In genomic region chr19:55576746-55577145, GRCh38 we compare ENCODE assay signal across 17 cellular contexts. TPM values are rescaled to one million over a fixed set of nuclear protein-coding genes. Genes with fewer than 3 reads are reported as not detected.
A peak's percentile ranks its signal among the peaks of the same experiment; 100 is the strongest.
DNase-seq lines count a peak whose midpoint lies in the region; ATAC-seq and TF ChIP-seq lines count a peak whose summit lies in the region.
"Had no signal": no experiment of that assay in that cellular context is flagged by ENCODE, and none has a peak within 500 bp of the region (broad histone marks: within the 10 kb centered on the region; RNA-seq: fewer than 3 reads in every experiment).

No MANE protein-coding gene starts in this region.

- H3K4me3 ChIP-seq in CD8-positive, alpha-beta T cell (ENCODE audit: low read depth, low read length): no peak overlapping the region
- H3K4me3 ChIP-seq in neural progenitor cell: no peak overlapping the region
- H3K4me3 ChIP-seq: A549, PC-9 had no signal

- peaks cover 9% of the 10 kb centered on the region for H3K36me3 Mint-ChIP-seq in activated naive CD4-positive, alpha-beta T cell treated with anti-CD3 and anti-CD28 coated beads, Interleukin-2, amount 10 ng/mL, durations not matched to agents 7 days and 5 days
- peaks cover 16% of the 10 kb centered on the region for H3K36me3 Mint-ChIP-seq in CD8-positive, alpha-beta T cell
- H3K36me3 Mint-ChIP-seq in brain (peaks cover 25% of the 10 kb centered on the region), neural progenitor cell (peaks cover 12% of the 10 kb centered on the region), chondrocyte (ENCODE audit: low read depth) (peaks cover 15% of the 10 kb centered on the region)

- H3K9ac ChIP-seq in neural progenitor cell: no peak overlapping the region

- no peak for DNase-seq in activated naive CD4-positive, alpha-beta T cell treated with anti-CD3 and anti-CD28 coated beads, Interleukin-2, amount 10 ng/mL, durations not matched to agents 7 days and 5 days
- DNase-seq in activated naive CD4-positive, alpha-beta T cell (lab: John Stamatoyannopoulos, UW): no peak
- no peak for DNase-seq in CD8-positive, alpha-beta T cell
- no peak for DNase-seq in neural progenitor cell (ENCODE audit: low spot score)
- DNase-seq in chondrocyte (ENCODE audit: low spot score): no peak
- DNase-seq in NCI-H187 treated with DMSO at 0.1 percent for 48 hours (lab: John Stamatoyannopoulos, UW): no peak
- no peak for DNase-seq in NCI-H1092 treated with DMSO at 0.1 percent for 48 hours (lab: John Stamatoyannopoulos, UW)
- DNase-seq: KBM-7, NCI-H1048, NCI-H446, NCI-H748 treated with DMSO at 0.1 percent for 48 hours, PC-9 had no signal

- no peaks in the 10 kb centered on the region for H3K36me3 ChIP-seq in CD8-positive, alpha-beta T cell (ENCODE audit: insufficient read depth, low read length)
- H3K36me3 ChIP-seq in neural progenitor cell: no peaks in the 10 kb centered on the region

- peaks cover 22% of the 10 kb centered on the region for H3K79me2 ChIP-seq in neural progenitor cell (ENCODE audit: low read depth)

- POLR2A ChIA-PET in CD8-positive, alpha-beta T cell (lab: Charles Lee): no interaction called here

- H3K27me3 ChIP-seq in CD8-positive, alpha-beta T cell (ENCODE audit: insufficient read depth, low read length): no peaks in the 10 kb centered on the region
- no peaks in the 10 kb centered on the region for H3K27me3 ChIP-seq in neural progenitor cell

- H2AFZ ChIP-seq in neural progenitor cell (replicated peaks): no peak overlapping the region
- H2AFZ ChIP-seq: PC-9 had no signal

- H4K20me1 ChIP-seq in neural progenitor cell (ENCODE audit: low read depth): peaks cover 9% of the 10 kb centered on the region

- CTCF ChIA-PET in activated naive CD4-positive, alpha-beta T cell treated with anti-CD3 and anti-CD28 coated beads, Interleukin-2, amount 10 ng/mL, durations not matched to agents 7 days and 5 days (lab: Charles Lee): no interaction called here
- CTCF ChIA-PET in CD8-positive, alpha-beta T cell (lab: Charles Lee): interaction anchor here (0.7 to 1.1 kb wide), 3 partner anchors 30 to 226 kb away, joined by 3 read pairs; no protein-coding TSS in a partner anchor

- no peak for TF ChIP-seq CTCF in CD8-positive, alpha-beta T cell (IDR thresholded peaks at IDR 0.05)
- no peak for TF ChIP-seq CTCF in brain (conservative IDR thresholded peaks at IDR 0.05)
- no peak for TF ChIP-seq CTCF in neural progenitor cell (IDR thresholded peaks at IDR 0.05)
- TF ChIP-seq CTCF in chondrocyte (IDR thresholded peaks at IDR 0.05): no peak

- ATAC-seq in CD8-positive, alpha-beta T cell: no peak
- ATAC-seq: A549 had no signal

- no peak overlapping the region for H3K4me2 ChIP-seq in neural progenitor cell
- H3K4me2 ChIP-seq: A549, PC-9 had no signal

- no peak overlapping the region for H3K27ac ChIP-seq in CD8-positive, alpha-beta T cell (ENCODE audit: low read depth, low read length)
- H3K27ac ChIP-seq in neural progenitor cell: no peak overlapping the region
- H3K27ac ChIP-seq: A549, HL-60, PC-9 had no signal

- H3K4me1 ChIP-seq in CD8-positive, alpha-beta T cell (ENCODE audit: insufficient read depth, low read length): peaks cover 14% of the 10 kb centered on the region
- no peaks in the 10 kb centered on the region for H3K4me1 ChIP-seq in neural progenitor cell

- intact Hi-C loops in CD8-positive, alpha-beta T cell (cut with DNase I, micrococcal nuclease): no loop called here

- peak overlapping the region; percentile 46 for H3K27ac Mint-ChIP-seq in activated naive CD4-positive, alpha-beta T cell treated with anti-CD3 and anti-CD28 coated beads, Interleukin-2, amount 10 ng/mL, durations not matched to agents 7 days and 5 days
- H3K27ac Mint-ChIP-seq in CD8-positive, alpha-beta T cell: no peak overlapping the region
- H3K27ac Mint-ChIP-seq in brain: peak overlapping the region in 4 of 5 experiments; percentile 71 to 85 (median 78)
- H3K27ac Mint-ChIP-seq in neural progenitor cell: no peak overlapping the region
- H3K27ac Mint-ChIP-seq in chondrocyte (ENCODE audit: unreplicated experiment): no peak overlapping the region

- peaks cover 12% of the 10 kb centered on the region for H3K4me1 Mint-ChIP-seq in activated naive CD4-positive, alpha-beta T cell treated with anti-CD3 and anti-CD28 coated beads, Interleukin-2, amount 10 ng/mL, durations not matched to agents 7 days and 5 days
- peaks cover 16% of the 10 kb centered on the region for H3K4me1 Mint-ChIP-seq in CD8-positive, alpha-beta T cell (ENCODE audit: low read depth)
- peaks cover 13% of the 10 kb centered on the region for H3K4me1 Mint-ChIP-seq in brain
- peaks cover 7% of the 10 kb centered on the region for H3K4me1 Mint-ChIP-seq in neural progenitor cell
- H3K4me1 Mint-ChIP-seq in chondrocyte (ENCODE audit: low read depth): peaks cover 19% of the 10 kb centered on the region

- H3K9me3 ChIP-seq in CD8-positive, alpha-beta T cell (ENCODE audit: low read length): no peaks in the 10 kb centered on the region
- no peaks in the 10 kb centered on the region for H3K9me3 ChIP-seq in neural progenitor cell (ENCODE audit: low read depth)
- H3K9me3 ChIP-seq: A549 had no signal

- peak overlapping the region; percentile 15 for H3K4me3 Mint-ChIP-seq in activated naive CD4-positive, alpha-beta T cell treated with anti-CD3 and anti-CD28 coated beads, Interleukin-2, amount 10 ng/mL, durations not matched to agents 7 days and 5 days
- H3K4me3 Mint-ChIP-seq in CD8-positive, alpha-beta T cell: peak overlapping the region; percentile 19
- peak overlapping the region; percentile 30 to 86 (median 68) for H3K4me3 Mint-ChIP-seq in brain
- H3K4me3 Mint-ChIP-seq in neural progenitor cell: peak overlapping the region; percentile 56
- H3K4me3 Mint-ChIP-seq in chondrocyte (ENCODE audit: unreplicated experiment): no peak overlapping the region
- H3K4me3 Mint-ChIP-seq: CD14-positive monocyte had no signal

- H3F3A ChIP-seq in neural progenitor cell (ENCODE audit: low read depth): peaks cover 18% of the 10 kb centered on the region

- peaks cover 9% of the 10 kb centered on the region for H3K27me3 Mint-ChIP-seq in activated naive CD4-positive, alpha-beta T cell treated with anti-CD3 and anti-CD28 coated beads, Interleukin-2, amount 10 ng/mL, durations not matched to agents 7 days and 5 days
- no peaks in the 10 kb centered on the region for H3K27me3 Mint-ChIP-seq in CD8-positive, alpha-beta T cell (ENCODE audit: low read depth)
- peaks cover 5% of the 10 kb centered on the region for H3K27me3 Mint-ChIP-seq in brain
- H3K27me3 Mint-ChIP-seq in neural progenitor cell (ENCODE audit: insufficient read depth, low read depth): peaks cover 2% of the 10 kb centered on the region
- no peaks in the 10 kb centered on the region for H3K27me3 Mint-ChIP-seq in chondrocyte (ENCODE audit: low read depth)

- H3K9me3 Mint-ChIP-seq in activated naive CD4-positive, alpha-beta T cell treated with anti-CD3 and anti-CD28 coated beads, Interleukin-2, amount 10 ng/mL, durations not matched to agents 7 days and 5 days: no peaks in the 10 kb centered on the region
- no peaks in the 10 kb centered on the region for H3K9me3 Mint-ChIP-seq in CD8-positive, alpha-beta T cell
- H3K9me3 Mint-ChIP-seq in brain: no peaks in the 10 kb centered on the region
- H3K9me3 Mint-ChIP-seq in neural progenitor cell: no peaks in the 10 kb centered on the region
- no peaks in the 10 kb centered on the region for H3K9me3 Mint-ChIP-seq in chondrocyte (ENCODE audit: low read depth)

RNA-seq across cellular contexts. Expression of gene ZNF579, which starts 3.9 kb away (rescaled TPM):
- total RNA-seq in CD8-positive, alpha-beta T cell: 1 to 10 TPM; 5.7 to 6.1 TPM
- 16.2 TPM for polyA plus RNA-seq in brain (ENCODE audit: insufficient read depth, low read depth, low replicate concordance)
- total RNA-seq in neural progenitor cell (ENCODE audit: low replicate concordance) (2.1 and 15.2 TPM in 2 replicates), chondrocyte (15.7 to 23.6 TPM (median 23.1 TPM) in 3 replicates)

RNA-seq across cellular contexts. Expression of gene FIZ1, which starts 22.6 kb away (rescaled TPM):
- total RNA-seq in CD8-positive, alpha-beta T cell: 1 to 10 TPM; 6.7 to 8.4 TPM
- 30.5 TPM for polyA plus RNA-seq in brain (ENCODE audit: insufficient read depth, low read depth, low replicate concordance)
- 4.8 and 10.8 TPM in 2 replicates for total RNA-seq in neural progenitor cell (ENCODE audit: low replicate concordance)
- total RNA-seq in chondrocyte: 11.3 to 14.7 TPM (median 14.4 TPM) in 3 replicates

RNA-seq across cellular contexts. Expression of gene ZNF524, which starts 23.3 kb away (rescaled TPM):
- 1 to 10 TPM; 6.2 to 6.6 TPM for total RNA-seq in CD8-positive, alpha-beta T cell
- 20.5 TPM for polyA plus RNA-seq in brain (ENCODE audit: insufficient read depth, low read depth, low replicate concordance)
- total RNA-seq in neural progenitor cell (ENCODE audit: low replicate concordance) (3.2 and 5.4 TPM in 2 replicates), chondrocyte (10.1 to 11.0 TPM (median 10.8 TPM) in 3 replicates)

RNA-seq across cellular contexts. Expression of gene ZNF865, which starts 28.7 kb away (rescaled TPM):
- 10 to 100 TPM; 11.0 to 12.6 TPM for total RNA-seq in CD8-positive, alpha-beta T cell
- 10.4 TPM for polyA plus RNA-seq in brain (ENCODE audit: insufficient read depth, low read depth, low replicate concordance)
- 0.49 and 4.5 TPM in 2 replicates for total RNA-seq in neural progenitor cell (ENCODE audit: low replicate concordance)
- total RNA-seq in chondrocyte: 16.1 to 18.1 TPM (median 16.4 TPM) in 3 replicates

RNA-seq across cellular contexts. Expression of gene SBK3, which starts 31.4 kb away (rescaled TPM):
- not detected for total RNA-seq in CD8-positive, alpha-beta T cell
- not detected for polyA plus RNA-seq in brain (ENCODE audit: insufficient read depth, low read depth, low replicate concordance)
- total RNA-seq in neural progenitor cell (ENCODE audit: low replicate concordance) (3.3 and 15.1 TPM in 2 replicates), chondrocyte (not detected in 3 replicates)
- total RNA-seq: Daoy had no signal
- polyA plus RNA-seq: CD14-positive monocyte had no signal

Comparison
In these comparisons a context has a peak if more than half of its experiments do, and no peak if none do; other contexts are left out.
1. H3K27ac Mint-ChIP-seq: peak in activated naive CD4-positive, alpha-beta T cell treated with anti-CD3 and anti-CD28 coated beads, Interleukin-2, amount 10 ng/mL, durations not matched to agents 7 days and 5 days (single experiment) and brain (4 of 5); none in CD8-positive, alpha-beta T cell (single experiment), neural progenitor cell (single experiment) and chondrocyte (single experiment).